Comparison of ENCODE assay signal across 1 cellular context in the genomic region with DNA sequence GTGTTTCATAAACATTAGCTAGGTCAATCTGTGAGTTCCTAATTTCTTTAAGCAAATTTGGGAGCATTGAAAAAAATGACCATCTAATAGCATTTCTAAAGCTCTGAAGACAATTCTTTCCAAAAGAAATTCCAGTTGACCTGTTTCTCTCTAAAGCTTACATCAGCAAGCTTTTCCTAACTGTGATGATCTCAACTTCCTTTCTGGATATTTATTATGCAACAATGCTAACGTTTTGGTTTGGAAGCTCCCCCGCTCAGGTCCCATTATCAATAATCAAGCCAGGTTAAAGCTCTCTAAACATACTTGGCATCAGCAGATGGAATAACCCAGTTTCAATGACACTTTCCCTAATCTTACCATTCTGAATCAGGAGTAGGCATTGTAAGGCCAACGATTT.
TF ChIP-seq lines count a peak whose summit lies in the region.

No MANE protein-coding gene starts in this region.

TF ChIP-seq in GM23338, 12 proteins besides CTCF, POLR2A, EP300 and RAD21 (continued from another document):
- TF ChIP-seq, protein P1, sequence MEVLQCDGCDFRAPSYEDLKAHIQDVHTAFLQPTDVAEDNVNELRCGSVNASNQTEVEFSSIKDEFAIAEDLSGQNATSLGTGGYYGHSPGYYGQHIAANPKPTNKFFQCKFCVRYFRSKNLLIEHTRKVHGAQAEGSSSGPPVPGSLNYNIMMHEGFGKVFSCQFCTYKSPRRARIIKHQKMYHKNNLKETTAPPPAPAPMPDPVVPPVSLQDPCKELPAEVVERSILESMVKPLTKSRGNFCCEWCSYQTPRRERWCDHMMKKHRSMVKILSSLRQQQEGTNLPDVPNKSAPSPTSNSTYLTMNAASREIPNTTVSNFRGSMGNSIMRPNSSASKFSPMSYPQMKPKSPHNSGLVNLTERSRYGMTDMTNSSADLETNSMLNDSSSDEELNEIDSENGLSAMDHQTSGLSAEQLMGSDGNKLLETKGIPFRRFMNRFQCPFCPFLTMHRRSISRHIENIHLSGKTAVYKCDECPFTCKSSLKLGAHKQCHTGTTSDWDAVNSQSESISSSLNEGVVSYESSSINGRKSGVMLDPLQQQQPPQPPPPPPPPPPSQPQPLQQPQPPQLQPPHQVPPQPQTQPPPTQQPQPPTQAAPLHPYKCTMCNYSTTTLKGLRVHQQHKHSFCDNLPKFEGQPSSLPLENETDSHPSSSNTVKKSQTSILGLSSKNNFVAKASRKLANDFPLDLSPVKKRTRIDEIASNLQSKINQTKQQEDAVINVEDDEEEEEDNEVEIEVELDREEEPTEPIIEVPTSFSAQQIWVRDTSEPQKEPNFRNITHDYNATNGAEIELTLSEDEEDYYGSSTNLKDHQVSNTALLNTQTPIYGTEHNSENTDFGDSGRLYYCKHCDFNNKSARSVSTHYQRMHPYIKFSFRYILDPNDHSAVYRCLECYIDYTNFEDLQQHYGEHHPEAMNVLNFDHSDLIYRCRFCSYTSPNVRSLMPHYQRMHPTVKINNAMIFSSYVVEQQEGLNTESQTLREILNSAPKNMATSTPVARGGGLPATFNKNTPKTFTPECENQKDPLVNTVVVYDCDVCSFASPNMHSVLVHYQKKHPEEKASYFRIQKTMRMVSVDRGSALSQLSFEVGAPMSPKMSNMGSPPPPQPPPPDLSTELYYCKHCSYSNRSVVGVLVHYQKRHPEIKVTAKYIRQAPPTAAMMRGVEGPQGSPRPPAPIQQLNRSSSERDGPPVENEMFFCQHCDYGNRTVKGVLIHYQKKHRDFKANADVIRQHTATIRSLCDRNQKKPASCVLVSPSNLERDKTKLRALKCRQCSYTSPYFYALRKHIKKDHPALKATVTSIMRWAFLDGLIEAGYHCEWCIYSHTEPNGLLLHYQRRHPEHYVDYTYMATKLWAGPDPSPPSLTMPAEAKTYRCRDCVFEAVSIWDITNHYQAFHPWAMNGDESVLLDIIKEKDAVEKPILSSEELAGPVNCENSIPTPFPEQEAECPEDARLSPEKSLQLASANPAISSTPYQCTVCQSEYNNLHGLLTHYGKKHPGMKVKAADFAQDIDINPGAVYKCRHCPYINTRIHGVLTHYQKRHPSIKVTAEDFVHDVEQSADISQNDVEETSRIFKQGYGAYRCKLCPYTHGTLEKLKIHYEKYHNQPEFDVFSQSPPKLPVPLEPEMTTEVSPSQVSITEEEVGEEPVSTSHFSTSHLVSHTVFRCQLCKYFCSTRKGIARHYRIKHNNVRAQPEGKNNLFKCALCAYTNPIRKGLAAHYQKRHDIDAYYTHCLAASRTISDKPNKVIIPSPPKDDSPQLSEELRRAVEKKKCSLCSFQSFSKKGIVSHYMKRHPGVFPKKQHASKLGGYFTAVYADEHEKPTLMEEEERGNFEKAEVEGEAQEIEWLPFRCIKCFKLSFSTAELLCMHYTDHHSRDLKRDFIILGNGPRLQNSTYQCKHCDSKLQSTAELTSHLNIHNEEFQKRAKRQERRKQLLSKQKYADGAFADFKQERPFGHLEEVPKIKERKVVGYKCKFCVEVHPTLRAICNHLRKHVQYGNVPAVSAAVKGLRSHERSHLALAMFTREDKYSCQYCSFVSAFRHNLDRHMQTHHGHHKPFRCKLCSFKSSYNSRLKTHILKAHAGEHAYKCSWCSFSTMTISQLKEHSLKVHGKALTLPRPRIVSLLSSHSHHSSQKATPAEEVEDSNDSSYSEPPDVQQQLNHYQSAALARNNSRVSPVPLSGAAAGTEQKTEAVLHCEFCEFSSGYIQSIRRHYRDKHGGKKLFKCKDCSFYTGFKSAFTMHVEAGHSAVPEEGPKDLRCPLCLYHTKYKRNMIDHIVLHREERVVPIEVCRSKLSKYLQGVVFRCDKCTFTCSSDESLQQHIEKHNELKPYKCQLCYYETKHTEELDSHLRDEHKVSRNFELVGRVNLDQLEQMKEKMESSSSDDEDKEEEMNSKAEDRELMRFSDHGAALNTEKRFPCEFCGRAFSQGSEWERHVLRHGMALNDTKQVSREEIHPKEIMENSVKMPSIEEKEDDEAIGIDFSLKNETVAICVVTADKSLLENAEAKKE (CRISPR knock-in tag; IDR thresholded peaks at IDR 0.05) = no peak
- TF ChIP-seq POLR2AphosphoS5 (IDR thresholded peaks at IDR 0.05; ENCODE audit: low read depth) (no peak), ZNF114 (CRISPR knock-in tag; IDR thresholded peaks at IDR 0.05) (no peak), ZNF331 (CRISPR knock-in tag; IDR thresholded peaks at IDR 0.05; ENCODE audit: low read depth) (no peak), CREB1 (CRISPR knock-in tag; IDR thresholded peaks at IDR 0.05; ENCODE audit: low read depth) (no peak), JUNB (IDR thresholded peaks at IDR 0.05; ENCODE audit: unreplicated experiment) (no peak), NANOG (IDR thresholded peaks at IDR 0.05; ENCODE audit: borderline replicate concordance) (no peak)
- TF ChIP-seq, protein P2, sequence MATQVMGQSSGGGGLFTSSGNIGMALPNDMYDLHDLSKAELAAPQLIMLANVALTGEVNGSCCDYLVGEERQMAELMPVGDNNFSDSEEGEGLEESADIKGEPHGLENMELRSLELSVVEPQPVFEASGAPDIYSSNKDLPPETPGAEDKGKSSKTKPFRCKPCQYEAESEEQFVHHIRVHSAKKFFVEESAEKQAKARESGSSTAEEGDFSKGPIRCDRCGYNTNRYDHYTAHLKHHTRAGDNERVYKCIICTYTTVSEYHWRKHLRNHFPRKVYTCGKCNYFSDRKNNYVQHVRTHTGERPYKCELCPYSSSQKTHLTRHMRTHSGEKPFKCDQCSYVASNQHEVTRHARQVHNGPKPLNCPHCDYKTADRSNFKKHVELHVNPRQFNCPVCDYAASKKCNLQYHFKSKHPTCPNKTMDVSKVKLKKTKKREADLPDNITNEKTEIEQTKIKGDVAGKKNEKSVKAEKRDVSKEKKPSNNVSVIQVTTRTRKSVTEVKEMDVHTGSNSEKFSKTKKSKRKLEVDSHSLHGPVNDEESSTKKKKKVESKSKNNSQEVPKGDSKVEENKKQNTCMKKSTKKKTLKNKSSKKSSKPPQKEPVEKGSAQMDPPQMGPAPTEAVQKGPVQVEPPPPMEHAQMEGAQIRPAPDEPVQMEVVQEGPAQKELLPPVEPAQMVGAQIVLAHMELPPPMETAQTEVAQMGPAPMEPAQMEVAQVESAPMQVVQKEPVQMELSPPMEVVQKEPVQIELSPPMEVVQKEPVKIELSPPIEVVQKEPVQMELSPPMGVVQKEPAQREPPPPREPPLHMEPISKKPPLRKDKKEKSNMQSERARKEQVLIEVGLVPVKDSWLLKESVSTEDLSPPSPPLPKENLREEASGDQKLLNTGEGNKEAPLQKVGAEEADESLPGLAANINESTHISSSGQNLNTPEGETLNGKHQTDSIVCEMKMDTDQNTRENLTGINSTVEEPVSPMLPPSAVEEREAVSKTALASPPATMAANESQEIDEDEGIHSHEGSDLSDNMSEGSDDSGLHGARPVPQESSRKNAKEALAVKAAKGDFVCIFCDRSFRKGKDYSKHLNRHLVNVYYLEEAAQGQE (IDR thresholded peaks at IDR 0.05; ENCODE audit: unreplicated experiment) = no peak
- TF ChIP-seq, protein P3, sequence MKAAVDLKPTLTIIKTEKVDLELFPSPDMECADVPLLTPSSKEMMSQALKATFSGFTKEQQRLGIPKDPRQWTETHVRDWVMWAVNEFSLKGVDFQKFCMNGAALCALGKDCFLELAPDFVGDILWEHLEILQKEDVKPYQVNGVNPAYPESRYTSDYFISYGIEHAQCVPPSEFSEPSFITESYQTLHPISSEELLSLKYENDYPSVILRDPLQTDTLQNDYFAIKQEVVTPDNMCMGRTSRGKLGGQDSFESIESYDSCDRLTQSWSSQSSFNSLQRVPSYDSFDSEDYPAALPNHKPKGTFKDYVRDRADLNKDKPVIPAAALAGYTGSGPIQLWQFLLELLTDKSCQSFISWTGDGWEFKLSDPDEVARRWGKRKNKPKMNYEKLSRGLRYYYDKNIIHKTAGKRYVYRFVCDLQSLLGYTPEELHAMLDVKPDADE (IDR thresholded peaks at IDR 0.05) = no peak
TF ChIP-seq in GM23338: peak in this region for 0.
